10 cellular contexts compared by ENCODE assay signal in genomic region chr7:116213361-116214155, GRCh38. TPM values are rescaled to one million over a fixed set of nuclear protein-coding genes. Genes with fewer than 3 reads are reported as not detected.
DNase-seq lines count a peak whose midpoint lies in the region; ATAC-seq and TF ChIP-seq lines count a peak whose summit lies in the region.
"Had no signal": no experiment of that assay in that cellular context is flagged by ENCODE, and none has a peak within 500 bp of the region (broad histone marks: within the 10 kb centered on the region; RNA-seq: fewer than 3 reads in every experiment).

No MANE protein-coding gene starts in this region.

- H3K27ac Mint-ChIP-seq in endothelial cell (ENCODE audit: unreplicated experiment): peak overlapping the region; percentile 39

- peak overlapping the region; percentile 93 for H3K27ac ChIP-seq in RWPE2 (ENCODE audit: poor library complexity, severe bottlenecking)
- H3K27ac ChIP-seq in gastrocnemius medialis: peak overlapping the region; percentile 78 to 83 (median 82)
- H3K27ac ChIP-seq: VCaP had no signal

- in situ Hi-C loops in gastrocnemius medialis (cut with MboI; ENCODE audit: low sequenced_read_pairs in 4 of 4): no loop called here
- in situ Hi-C loops in HAP-1 (cut with MboI; ENCODE audit: low sequenced_read_pairs): no loop called here

- no peaks in the 10 kb centered on the region for H3K9me3 Mint-ChIP-seq in endothelial cell (ENCODE audit: unreplicated experiment)

- H3K9me3 ChIP-seq in RWPE2 (ENCODE audit: severe bottlenecking) (no peaks in the 10 kb centered on the region), gastrocnemius medialis (no peaks in the 10 kb centered on the region), HAP-1 (no peaks in the 10 kb centered on the region)

- peaks cover 7% of the 10 kb centered on the region for H3K36me3 Mint-ChIP-seq in endothelial cell (ENCODE audit: low read depth, unreplicated experiment)

- H3K4me1 ChIP-seq in RWPE2 (ENCODE audit: insufficient read depth, poor library complexity, severe bottlenecking) (peaks cover 60% of the 10 kb centered on the region), gastrocnemius medialis (peaks cover 0 to 19% of the 10 kb centered on the region in 2 donors), HAP-1 (peaks cover 5% of the 10 kb centered on the region)

- no peak overlapping the region for H3K4me3 Mint-ChIP-seq in endothelial cell (ENCODE audit: unreplicated experiment)

- H3K4me3 ChIP-seq in RWPE2 (ENCODE audit: severe bottlenecking): peak overlapping the region; percentile 93
- H3K4me3 ChIP-seq in gastrocnemius medialis: peak overlapping the region in 2 of 4 donors; percentile 1 to 16
- H3K4me3 ChIP-seq in HAP-1: no peak overlapping the region

- no peak for TF ChIP-seq POLR2A in gastrocnemius medialis (IDR thresholded peaks at IDR 0.05)

- H3K27me3 Mint-ChIP-seq in endothelial cell (ENCODE audit: unreplicated experiment): peaks cover 2% of the 10 kb centered on the region

- DNase-seq in Daoy (ENCODE audit: low read depth): peak; percentile 77
- DNase-seq in RWPE2 (ENCODE audit: low spot score): no peak
- no peak for DNase-seq in endothelial cell (ENCODE audit: low spot score)
- no peak for DNase-seq in gastrocnemius medialis
- no peak for DNase-seq in NCI-H526 treated with DMSO at 0.1 percent for 48 hours (lab: John Stamatoyannopoulos, UW)
- no peak for DNase-seq in amygdala (lab: John Stamatoyannopoulos, UW)
- DNase-seq in HAP-1 (ENCODE audit: low spot score in 2 of 2): no peak
- DNase-seq: small intestine had no signal

- ATAC-seq in RWPE2 (ENCODE audit: low read depth): no peak
- no peak for ATAC-seq in gastrocnemius medialis
- ATAC-seq in GM21825 (IDR thresholded peaks at IDR 0.05; ENCODE audit: unreplicated experiment): no peak

- no peak for TF ChIP-seq CTCF in RWPE2 (IDR thresholded peaks at IDR 0.05; ENCODE audit: poor library complexity, severe bottlenecking)
- no peak for TF ChIP-seq CTCF in endothelial cell (IDR thresholded peaks at IDR 0.05; ENCODE audit: unreplicated experiment)
- no peak for TF ChIP-seq CTCF in gastrocnemius medialis (IDR thresholded peaks at IDR 0.05 in 4 of 5, conservative IDR thresholded peaks at IDR 0.05 in 1 of 5)

- no peaks in the 10 kb centered on the region for H3K27me3 ChIP-seq in RWPE2 (ENCODE audit: insufficient read depth, poor library complexity, severe bottlenecking)
- H3K27me3 ChIP-seq in gastrocnemius medialis: peaks cover 5 to 21% (median 11%) of the 10 kb centered on the region in 3 donors
- no peaks in the 10 kb centered on the region for H3K27me3 ChIP-seq in HAP-1 (ENCODE audit: low read depth)

- peaks cover 46% of the 10 kb centered on the region for H3K36me3 ChIP-seq in RWPE2 (ENCODE audit: low read depth)
- no peaks in the 10 kb centered on the region for H3K36me3 ChIP-seq in gastrocnemius medialis
- no peaks in the 10 kb centered on the region for H3K36me3 ChIP-seq in HAP-1 (replicated peaks)

- peaks cover 26% of the 10 kb centered on the region for H3K4me1 Mint-ChIP-seq in endothelial cell (ENCODE audit: unreplicated experiment)

- intact Hi-C loops in gastrocnemius medialis (cut with DNase I; ENCODE audit: low total_unique reads): no loop called here

RNA-seq across cellular contexts. Expression of gene TES, which starts 3.2 kb away (rescaled TPM):
- total RNA-seq in Daoy (2014; rRNA removed; shearing (Covaris generic)): 7.6 and 18.5 TPM in 2 replicates
- 63.4 TPM for total RNA-seq in endothelial cell (ENCODE audit: unreplicated experiment)
- total RNA-seq in gastrocnemius medialis: 1 to 10 TPM; 4.9 to 8.7 (median 6.2) TPM
